Comparison of ENCODE assay signal across 14 cellular contexts in genomic region chr14:60515244-60515695, GRCh38. TPM values are rescaled to one million over a fixed set of nuclear protein-coding genes. Genes with fewer than 3 reads are reported as not detected.
DNase-seq lines count a peak whose midpoint lies in the region; ATAC-seq, FAIRE-seq and TF ChIP-seq lines count a peak whose summit lies in the region.
"Had no signal": no experiment of that assay in that cellular context is flagged by ENCODE, and none has a peak within 500 bp of the region (broad histone marks: within the 10 kb centered on the region; RNA-seq: fewer than 3 reads in every experiment).

No MANE protein-coding gene starts in this region.

- no peaks in the 10 kb centered on the region for H3K9me3 ChIP-seq in HUES6 (ENCODE audit: control insufficient read depth, insufficient read depth, low read depth, low read length)
- no peaks in the 10 kb centered on the region for H3K9me3 ChIP-seq in pancreas
- H3K9me3 ChIP-seq: Caco-2 had no signal

- H3K36me3 Mint-ChIP-seq in T-helper 2 cell treated with Interferon-gamma antibody and Interleukin-4, amounts not matched to agents 5 μg/mL and 100 μg/mL, for 36 hours (ENCODE audit: low read depth) = peaks cover 5% of the 10 kb centered on the region

- 7% methylated on average over 47 of the region's 47 CpGs for WGBS in pancreas, 2 donors

- H3K4me3 Mint-ChIP-seq in T-helper 2 cell treated with Interferon-gamma antibody and Interleukin-4, amounts not matched to agents 5 μg/mL and 100 μg/mL, for 36 hours = no peak overlapping the region

- H3K4me3 ChIP-seq in ACC112 (ENCODE audit: low read depth, low read length) (peak overlapping the region; percentile 74), HUES6 (ENCODE audit: low read depth, low read length) (peak overlapping the region; percentile 65), epithelial cell of esophagus (ENCODE audit: low read length) (peak overlapping the region; percentile 2), pancreas (peak overlapping the region; percentile 1 to 43 (median 19))

- TF ChIP-seq CTCF in epithelial cell of esophagus (IDR thresholded peaks at IDR 0.05; ENCODE audit: insufficient read depth, low read depth, low read length, missing control alignments) (no peak), pancreas (IDR thresholded peaks at IDR 0.05) (no peak)

- H3K27ac ChIP-seq in ACC112 (ENCODE audit: low read depth, low read length) (no peak overlapping the region), HUES6 (ENCODE audit: low read depth, low read length) (no peak overlapping the region), pancreas (no peak overlapping the region)

- ATAC-seq in pancreas (no peak), HG03159 (IDR thresholded peaks at IDR 0.05; ENCODE audit: unreplicated experiment) (no peak), HG02678 (IDR thresholded peaks at IDR 0.05; ENCODE audit: unreplicated experiment) (no peak)

- H3K27ac Mint-ChIP-seq in T-helper 2 cell treated with Interferon-gamma antibody and Interleukin-4, amounts not matched to agents 5 μg/mL and 100 μg/mL, for 36 hours = no peak overlapping the region
- H3K27ac Mint-ChIP-seq: activated naive CD4-positive, alpha-beta T cell treated with anti-CD3 and anti-CD28 coated beads, Interleukin-2, amount 50 U/mL, for 24 hours had no signal

- peaks cover 6% of the 10 kb centered on the region for H3K4me1 Mint-ChIP-seq in T-helper 2 cell treated with Interferon-gamma antibody and Interleukin-4, amounts not matched to agents 5 μg/mL and 100 μg/mL, for 36 hours (ENCODE audit: low read depth)

- H3K9me3 Mint-ChIP-seq in T-helper 2 cell treated with Interferon-gamma antibody and Interleukin-4, amounts not matched to agents 5 μg/mL and 100 μg/mL, for 36 hours = no peaks in the 10 kb centered on the region
- H3K9me3 Mint-ChIP-seq: activated naive CD4-positive, alpha-beta T cell treated with anti-CD3 and anti-CD28 coated beads, Interleukin-2, amount 50 U/mL, for 24 hours had no signal

- peak overlapping the region; percentile 46 for H3K9ac ChIP-seq in HUES6 (ENCODE audit: low read length)

- H3K27me3 ChIP-seq in ACC112 (ENCODE audit: insufficient read depth, low read length) (peaks cover 95% of the 10 kb centered on the region), HUES6 (ENCODE audit: control insufficient read depth, insufficient read depth, low read length) (peaks cover 96% of the 10 kb centered on the region), pancreas (peaks cover 4 to 54% (median 20%) of the 10 kb centered on the region in 4 donors)

- H3K4me1 ChIP-seq in ACC112 (ENCODE audit: control insufficient read depth, insufficient read depth, low read length, unreplicated experiment) (no peaks in the 10 kb centered on the region), HUES6 (ENCODE audit: control insufficient read depth, insufficient read depth, low read length) (peaks cover 23% of the 10 kb centered on the region), pancreas (no peaks in the 10 kb centered on the region)
- H3K4me1 ChIP-seq: Caco-2 had no signal

- H3K79me2 ChIP-seq in ACC112 (ENCODE audit: control insufficient read depth, insufficient read depth, low read length, unreplicated experiment) = no peaks in the 10 kb centered on the region

- peaks cover 67% of the 10 kb centered on the region for H3K27me3 Mint-ChIP-seq in T-helper 2 cell treated with Interferon-gamma antibody and Interleukin-4, amounts not matched to agents 5 μg/mL and 100 μg/mL, for 36 hours (ENCODE audit: low read depth)

- no peak for FAIRE-seq in pancreas (lab: Jason Lieb, UNC)
- FAIRE-seq: GM12892, TTC549 had no signal

- H2AFZ ChIP-seq in ACC112 (ENCODE audit: low read length, unreplicated experiment) = peak overlapping the region; percentile 61

- H3K36me3 ChIP-seq in ACC112 (ENCODE audit: insufficient read depth, low read length) (no peaks in the 10 kb centered on the region), HUES6 (ENCODE audit: control insufficient read depth, insufficient read depth, low read length) (no peaks in the 10 kb centered on the region), pancreas (no peaks in the 10 kb centered on the region)

- DNase-seq in epithelial cell of esophagus (ENCODE audit: low read depth) (no peak), pancreas (no peak), nucleus accumbens (lab: John Stamatoyannopoulos, UW) (no peak)
- no peak for DNase-seq in T-helper 2 cell treated with Interferon-gamma antibody and Interleukin-4, amounts not matched to agents 5 μg/mL and 100 μg/mL, for 36 hours (ENCODE audit: low spot score)
- DNase-seq: Caco-2, MV-4-11 had no signal

- intact Hi-C loops in pancreas (cut with DNase I) = no loop called here

RNA-seq across cellular contexts. Expression of gene SIX6, which starts 6.3 kb away (rescaled TPM):
- total RNA-seq in pancreas = not detected
- not detected for polyA plus RNA-seq in pancreas
- total RNA-seq: Caco-2, temporal lobe had no signal

RNA-seq across cellular contexts. Expression of gene C14orf39, which starts 29.4 kb away (rescaled TPM):
- not detected for total RNA-seq in pancreas
- polyA plus RNA-seq in pancreas = under 1 TPM in 1 of 2 donors, not detected in 1; 0.02 TPM
- total RNA-seq: Caco-2 had no signal

Comparison
In these comparisons a context has a peak if more than half of its experiments do, and no peak if none do; other contexts are left out.
1. H3K4me3 ChIP-seq: peak in every context shown above with its lines; median percentile 74 in ACC112; 65 in HUES6; 19 in pancreas; 2 in epithelial cell of esophagus.